ENCODE assay signal across 9 cellular contexts in the genomic region with DNA sequence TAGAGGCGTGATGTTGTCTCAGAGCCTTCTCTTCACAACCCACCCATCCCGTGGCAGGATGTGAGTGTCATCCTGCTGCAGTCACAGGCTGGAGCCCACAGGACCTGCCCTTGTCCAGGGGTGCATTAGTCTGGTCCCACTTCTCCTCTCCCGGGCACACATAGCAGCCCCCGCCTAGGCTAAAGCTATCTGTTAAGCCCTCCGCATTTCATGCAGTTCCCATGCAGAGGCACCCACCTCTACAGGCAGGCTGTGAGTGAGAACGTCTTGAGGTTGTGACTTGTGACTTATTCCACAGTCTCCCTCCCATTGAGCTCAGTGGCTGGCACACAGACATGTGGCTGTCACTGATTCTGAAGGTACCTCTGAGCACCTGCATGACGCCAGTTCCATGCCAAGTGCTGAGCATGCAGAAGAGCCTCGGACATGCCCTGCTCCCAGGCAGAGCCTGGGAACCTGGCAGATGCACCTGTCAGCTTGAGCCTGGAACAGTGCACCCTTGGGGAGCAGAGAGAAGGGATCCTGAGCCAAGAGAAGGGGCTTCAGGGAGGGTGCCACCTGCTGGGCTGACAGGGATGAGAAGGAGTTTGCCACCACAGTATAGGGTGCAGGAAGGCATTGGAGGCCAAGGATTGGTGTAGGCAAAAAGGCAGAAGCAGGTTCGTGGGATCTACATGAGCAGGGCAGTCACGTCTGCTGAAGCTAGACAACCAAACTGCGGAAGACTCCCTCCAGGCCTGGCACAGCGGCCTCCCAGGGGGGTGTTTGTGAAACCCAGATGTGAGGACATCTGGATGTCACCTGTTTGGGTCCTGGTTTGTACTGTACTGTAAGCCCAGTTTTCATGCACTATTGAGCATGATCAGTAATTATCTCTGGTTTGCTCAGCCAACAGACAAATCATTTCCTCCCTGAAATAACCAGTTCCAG.
DNase-seq lines count a peak whose midpoint lies in the region; ATAC-seq and TF ChIP-seq lines count a peak whose summit lies in the region.
"Had no signal": no experiment of that assay in that cellular context is flagged by ENCODE, and none has a peak within 500 bp of the region (broad histone marks: within the 10 kb centered on the region; RNA-seq: fewer than 3 reads in every experiment).

No MANE protein-coding gene starts in this region.

- H3K4me3 Mint-ChIP-seq in stimulated activated effector memory CD8-positive, alpha-beta T cell treated with anti-CD3 and anti-CD28 coated beads, Interleukin-12 subunit alpha, Interleukin-12 subunit beta, amount 100 ng/mL, for 72 hours = no peak overlapping the region

- peak; percentile 70 for TF ChIP-seq CTCF in WERI-Rb-1 (IDR thresholded peaks at IDR 0.05; ENCODE audit: low read depth, low read length)
- no peak for TF ChIP-seq CTCF in esophagus muscularis mucosa (IDR thresholded peaks at IDR 0.05)

- ATAC-seq in stimulated activated effector memory CD8-positive, alpha-beta T cell treated with anti-CD3 and anti-CD28 coated beads, Interleukin-12 subunit alpha, Interleukin-12 subunit beta, amount 100 ng/mL, for 72 hours = no peak

- H3K4me1 Mint-ChIP-seq in stimulated activated effector memory CD8-positive, alpha-beta T cell treated with anti-CD3 and anti-CD28 coated beads, Interleukin-12 subunit alpha, Interleukin-12 subunit beta, amount 100 ng/mL, for 72 hours = no peaks in the 10 kb centered on the region

- H3K27ac Mint-ChIP-seq in stimulated activated effector memory CD8-positive, alpha-beta T cell treated with anti-CD3 and anti-CD28 coated beads, Interleukin-12 subunit alpha, Interleukin-12 subunit beta, amount 100 ng/mL, for 72 hours = no peak overlapping the region

- H3K36me3 ChIP-seq in WERI-Rb-1 (no peaks in the 10 kb centered on the region), esophagus muscularis mucosa (peaks cover 0 to 18% (median 2%) of the 10 kb centered on the region in 4 donors)

- 88% methylated on average over 8 of the region's 12 CpGs for WGBS in esophagus muscularis mucosa

- H3K9me3 Mint-ChIP-seq in stimulated activated effector memory CD8-positive, alpha-beta T cell treated with anti-CD3 and anti-CD28 coated beads, Interleukin-12 subunit alpha, Interleukin-12 subunit beta, amount 100 ng/mL, for 72 hours = no peaks in the 10 kb centered on the region

- intact Hi-C loops in esophagus muscularis mucosa (cut with DNase I) = no loop called here

- H3K9me3 ChIP-seq in WERI-Rb-1 (ENCODE audit: severe bottlenecking) (no peaks in the 10 kb centered on the region), esophagus muscularis mucosa (no peaks in the 10 kb centered on the region)

- no peak for TF ChIP-seq POLR2A in esophagus muscularis mucosa (IDR thresholded peaks at IDR 0.05; ENCODE audit: low read depth)

- H3K27me3 ChIP-seq in WERI-Rb-1 (ENCODE audit: insufficient read depth, low read depth, severe bottlenecking) (no peaks in the 10 kb centered on the region), esophagus muscularis mucosa (no peaks in the 10 kb centered on the region)

- peak; percentile 90 for DNase-seq in DMS79 (lab: John Stamatoyannopoulos, UW)
- DNase-seq in KBM-7 = peak; percentile 12
- DNase-seq in WERI-Rb-1 = peak; percentile 31
- peak; percentile 26 to 34 for DNase-seq in lung microvascular endothelial cell (ENCODE audit: low read depth in 2 of 2)
- DNase-seq in globus pallidus (ENCODE audit: low spot score) = no peak
- DNase-seq in esophagus muscularis mucosa (ENCODE audit: extremely low spot score) = no peak
- DNase-seq in stimulated activated effector memory CD8-positive, alpha-beta T cell treated with anti-CD3 and anti-CD28 coated beads, Interleukin-12 subunit alpha, Interleukin-12 subunit beta, amount 100 ng/mL, for 72 hours (ENCODE audit: low spot score in 2 of 2) = no peak
- no peak for DNase-seq in AG20443 (ENCODE audit: low spot score)

- in situ Hi-C loops in KBM-7 (cut with MboI; ENCODE audit: low pct_unique_long_range_greater_than_20kb, low sequenced_read_pairs) = no loop called here

- peaks cover 0 to 4% (median 0%) of the 10 kb centered on the region in 4 donors for H3K4me1 ChIP-seq in esophagus muscularis mucosa

- H3K27ac ChIP-seq in WERI-Rb-1 (no peak overlapping the region), esophagus muscularis mucosa (replicated peaks in 1 of 4) (no peak overlapping the region)
- H3K27ac ChIP-seq: SK-N-MC had no signal

- no peaks in the 10 kb centered on the region for H3K36me3 Mint-ChIP-seq in stimulated activated effector memory CD8-positive, alpha-beta T cell treated with anti-CD3 and anti-CD28 coated beads, Interleukin-12 subunit alpha, Interleukin-12 subunit beta, amount 100 ng/mL, for 72 hours

- no peak for TF ChIP-seq EP300 in esophagus muscularis mucosa (IDR thresholded peaks at IDR 0.05)

- no peak overlapping the region for H3K4me3 ChIP-seq in WERI-Rb-1 (ENCODE audit: low read depth, low read length)
- H3K4me3 ChIP-seq in esophagus muscularis mucosa = no peak overlapping the region
- H3K4me3 ChIP-seq: SK-N-MC had no signal

Comparison
In these comparisons a context has a peak if more than half of its experiments do, and no peak if none do; other contexts are left out.
1. DNase-seq: peak in DMS79 (single experiment), KBM-7 (single experiment), WERI-Rb-1 (single experiment) and lung microvascular endothelial cell (2 of 2); none in globus pallidus (single experiment), esophagus muscularis mucosa (single experiment), stimulated activated effector memory CD8-positive, alpha-beta T cell treated with anti-CD3 and anti-CD28 coated beads, Interleukin-12 subunit alpha, Interleukin-12 subunit beta, amount 100 ng/mL, for 72 hours (0 of 2) and AG20443 (single experiment).